36 cellular contexts compared by ENCODE assay signal in genomic region chr18:79958981-79959380, GRCh38.
"Had no signal": no experiment of that assay in that cellular context is flagged by ENCODE, and none has a peak within 500 bp of the region (broad histone marks: within the 10 kb centered on the region; RNA-seq: fewer than 3 reads in every experiment).

No MANE protein-coding gene starts in this region.

- H3K9me3 Mint-ChIP-seq: activated CD4-positive, alpha-beta memory T cell treated with anti-CD3 and anti-CD28 coated beads, Interleukin-2, amount 10 ng/mL, durations not matched to agents 7 days and 5 days; activated CD4-positive, alpha-beta T cell treated with anti-CD3 and anti-CD28 coated beads, Interleukin-2, amount 10 ng/mL, durations not matched to agents 7 days and 5 days; activated naive CD4-positive, alpha-beta T cell treated with anti-CD3 and anti-CD28 coated beads for 36 hours; activated naive CD4-positive, alpha-beta T cell treated with anti-CD3 and anti-CD28 coated beads, Interleukin-2, amount 50 U/mL, for 72 hours; activated naive CD8-positive, alpha-beta T cell treated with anti-CD3 and anti-CD28 coated beads for 36 hours; activated T-cell treated with anti-CD3 and anti-CD28 coated beads, Interleukin-2, amount 50 U/mL, for 4 hours; activated T-cell treated with anti-CD3 and anti-CD28 coated beads, Interleukin-2, amount 50 U/mL, for 72 hours; activated T-helper 1 cell treated with anti-CD3 and anti-CD28 coated beads, Interleukin-12 subunit alpha, Interleukin-12 subunit beta, Interleukin-2, Interleukin-4 antibody, amounts not matched to agents 30 ng/mL and 10 ng/mL and 1 ng/mL, durations not matched to agents 14 hours and 24 hours and 36 hours; activated T-helper 17 cell treated with anti-CD3 and anti-CD28 coated beads, Interleukin-2, amount 50 U/mL, for 72 hours; T-helper 1 cell treated with Interleukin-12 subunit alpha and Interleukin-12 subunit beta and Interleukin-4 antibody, amounts not matched to agents 30 μg/mL and 1 μg/mL, for 36 hours; T-helper 2 cell treated with Interferon-gamma antibody and Interleukin-4, amounts not matched to agents 5 μg/mL and 100 μg/mL, for 36 hours had no signal

- ATAC-seq: activated CD4-positive, alpha-beta T cell treated with anti-CD3 and anti-CD28 coated beads for 36 hours; activated CD4-positive, CD25-positive, alpha-beta regulatory T cell treated with anti-CD3 and anti-CD28 coated beads, Interleukin-2, amount 50 U/mL, for 24 hours; activated CD8-positive, alpha-beta memory T cell treated with anti-CD3 and anti-CD28 coated beads, Interleukin-2, amount 10 ng/mL, durations not matched to agents 7 days and 5 days; activated CD8-positive, alpha-beta T cell treated with anti-CD3 and anti-CD28 coated beads, Interleukin-2, amount 10 ng/mL, durations not matched to agents 7 days and 5 days; activated naive CD4-positive, alpha-beta T cell treated with anti-CD3 and anti-CD28 coated beads, Interleukin-2, amount 50 U/mL, for 72 hours; activated T-cell treated with anti-CD3 and anti-CD28 coated beads, Interleukin-2, amount 50 U/mL, for 4 hours; activated T-cell treated with anti-CD3 and anti-CD28 coated beads, Interleukin-2, amount 50 U/mL, for 72 hours; activated T-helper 17 cell treated with anti-CD3 and anti-CD28 coated beads, Interleukin-2, amount 50 U/mL, for 72 hours; body of pancreas had no signal

- H3K27me3 ChIP-seq: adrenal gland, body of pancreas, brain microvascular endothelial cell, breast epithelium had no signal

- H3K4me3 Mint-ChIP-seq: activated CD4-positive, alpha-beta memory T cell treated with anti-CD3 and anti-CD28 coated beads, Interleukin-2, amount 10 ng/mL, durations not matched to agents 7 days and 5 days; activated CD4-positive, alpha-beta T cell treated with anti-CD3 and anti-CD28 coated beads for 36 hours; activated CD4-positive, alpha-beta T cell treated with anti-CD3 and anti-CD28 coated beads, Interleukin-2, amount 10 ng/mL, durations not matched to agents 7 days and 5 days; activated CD8-positive, alpha-beta memory T cell treated with anti-CD3 and anti-CD28 coated beads, Interleukin-2, amount 10 ng/mL, durations not matched to agents 7 days and 5 days; activated CD8-positive, alpha-beta T cell treated with anti-CD3 and anti-CD28 coated beads, Interleukin-2, amount 10 ng/mL, durations not matched to agents 7 days and 5 days; activated naive CD4-positive, alpha-beta T cell treated with anti-CD3 and anti-CD28 coated beads for 36 hours; activated naive CD8-positive, alpha-beta T cell treated with anti-CD3 and anti-CD28 coated beads for 36 hours; activated T-cell treated with anti-CD3 and anti-CD28 coated beads, Interleukin-2, amount 50 U/mL, for 4 hours; activated T-cell treated with anti-CD3 and anti-CD28 coated beads, Interleukin-2, amount 50 U/mL, for 72 hours; activated T-helper 1 cell treated with anti-CD3 and anti-CD28 coated beads, Interleukin-12 subunit alpha, Interleukin-12 subunit beta, Interleukin-2, Interleukin-4 antibody, amounts not matched to agents 30 ng/mL and 10 ng/mL and 1 ng/mL, durations not matched to agents 14 hours and 24 hours and 36 hours; activated T-helper 17 cell treated with anti-CD3 and anti-CD28 coated beads, Interleukin-2, amount 50 U/mL, for 72 hours; T-helper 1 cell treated with Interleukin-12 subunit alpha and Interleukin-12 subunit beta and Interleukin-4 antibody, amounts not matched to agents 30 μg/mL and 1 μg/mL, for 36 hours; T-helper 2 cell treated with Interferon-gamma antibody and Interleukin-4, amounts not matched to agents 5 μg/mL and 100 μg/mL, for 36 hours had no signal

- FAIRE-seq: astrocyte, TTC549 had no signal

- H3K4me3 ChIP-seq: adrenal gland, body of pancreas, breast epithelium had no signal

- H3K9me3 ChIP-seq: adrenal gland, body of pancreas, breast epithelium had no signal

- DNase-seq: activated CD4-positive, alpha-beta memory T cell treated with anti-CD3 and anti-CD28 coated beads, Interleukin-2, amount 10 ng/mL, durations not matched to agents 7 days and 5 days; activated CD4-positive, alpha-beta T cell treated with anti-CD3 and anti-CD28 coated beads for 1 hour; activated CD4-positive, alpha-beta T cell treated with anti-CD3 and anti-CD28 coated beads for 36 hours; activated CD4-positive, alpha-beta T cell treated with anti-CD3 and anti-CD28 coated beads for 48 hours; activated CD4-positive, alpha-beta T cell treated with anti-CD3 and anti-CD28 coated beads, Interleukin-2, amount 10 ng/mL, durations not matched to agents 7 days and 5 days; activated CD4-positive, alpha-beta T cell treated with anti-CD3 and anti-CD28 coated beads, Interleukin-2, amount 50 U/mL, for 48 hours; activated CD4-positive, CD25-positive, alpha-beta regulatory T cell; activated CD8-positive, alpha-beta memory T cell treated with anti-CD3 and anti-CD28 coated beads for 24 hours; activated CD8-positive, alpha-beta memory T cell treated with anti-CD3 and anti-CD28 coated beads, Interleukin-2, amount 10 ng/mL, durations not matched to agents 7 days and 5 days; activated CD8-positive, alpha-beta memory T cell treated with anti-CD3 and anti-CD28 coated beads, Interleukin-2, amount 50 U/mL, for 48 hours; activated CD8-positive, alpha-beta T cell treated with anti-CD3 and anti-CD28 coated beads, Interleukin-2, amount 10 ng/mL, durations not matched to agents 7 days and 5 days; activated effector memory CD4-positive, alpha-beta T cell treated with anti-CD3 and anti-CD28 coated beads, Interleukin-2, amount 50 U/mL, for 16 hours; activated gamma-delta T cell treated with Interleukin-2 at 50 U/mL for 16 hours; activated naive CD4-positive, alpha-beta T cell; activated naive CD4-positive, alpha-beta T cell treated with anti-CD3 and anti-CD28 coated beads for 36 hours; activated naive CD4-positive, alpha-beta T cell treated with anti-CD3 and anti-CD28 coated beads, Interleukin-2, amount 50 U/mL, for 16 hours; activated naive CD8-positive, alpha-beta T cell treated with anti-CD3 and anti-CD28 coated beads for 36 hours; activated T-cell treated with anti-CD3 and anti-CD28 coated beads, Interleukin-2, amount 50 U/mL, for 4 hours; activated T-cell treated with anti-CD3 and anti-CD28 coated beads, Interleukin-2, amount 50 U/mL, for 72 hours; adrenal gland; amniotic stem cell; body of pancreas; brain microvascular endothelial cell; central memory CD4-positive, alpha-beta T cell; T-helper 1 cell; T-helper 2 cell; T-helper 9 cell had no signal

- H3K27ac Mint-ChIP-seq: activated CD4-positive, alpha-beta memory T cell treated with anti-CD3 and anti-CD28 coated beads, Interleukin-2, amount 10 ng/mL, durations not matched to agents 7 days and 5 days; activated CD4-positive, alpha-beta T cell treated with anti-CD3 and anti-CD28 coated beads for 36 hours; activated CD8-positive, alpha-beta memory T cell treated with anti-CD3 and anti-CD28 coated beads, Interleukin-2, amount 10 ng/mL, durations not matched to agents 7 days and 5 days; activated CD8-positive, alpha-beta T cell treated with anti-CD3 and anti-CD28 coated beads, Interleukin-2, amount 10 ng/mL, durations not matched to agents 7 days and 5 days; activated naive CD4-positive, alpha-beta T cell treated with anti-CD3 and anti-CD28 coated beads for 36 hours; activated naive CD4-positive, alpha-beta T cell treated with anti-CD3 and anti-CD28 coated beads, Interleukin-2, amount 50 U/mL, for 72 hours; activated naive CD8-positive, alpha-beta T cell treated with anti-CD3 and anti-CD28 coated beads for 36 hours; activated T-cell treated with anti-CD3 and anti-CD28 coated beads, Interleukin-2, amount 50 U/mL, for 72 hours; activated T-helper 1 cell treated with anti-CD3 and anti-CD28 coated beads, Interleukin-12 subunit alpha, Interleukin-12 subunit beta, Interleukin-2, Interleukin-4 antibody, amounts not matched to agents 30 ng/mL and 10 ng/mL and 1 ng/mL, durations not matched to agents 14 hours and 24 hours and 36 hours; activated T-helper 17 cell treated with anti-CD3 and anti-CD28 coated beads, Interleukin-2, amount 50 U/mL, for 72 hours; T-helper 1 cell treated with Interleukin-12 subunit alpha and Interleukin-12 subunit beta and Interleukin-4 antibody, amounts not matched to agents 30 μg/mL and 1 μg/mL, for 36 hours; T-helper 2 cell treated with Interferon-gamma antibody and Interleukin-4, amounts not matched to agents 5 μg/mL and 100 μg/mL, for 36 hours had no signal

- H3K36me3 ChIP-seq: adrenal gland, brain microvascular endothelial cell, breast epithelium had no signal

- H3K27me3 Mint-ChIP-seq: activated naive CD8-positive, alpha-beta T cell treated with anti-CD3 and anti-CD28 coated beads for 36 hours had no signal

- H3K36me3 Mint-ChIP-seq: activated naive CD4-positive, alpha-beta T cell treated with anti-CD3 and anti-CD28 coated beads, Interleukin-2, amount 50 U/mL, for 72 hours; activated naive CD8-positive, alpha-beta T cell treated with anti-CD3 and anti-CD28 coated beads for 36 hours had no signal

- H3K27ac ChIP-seq: adrenal gland, body of pancreas, brain microvascular endothelial cell, breast epithelium had no signal
